Comparison of ENCODE assay signal across 8 cellular contexts in genomic region chr6:89834884-89835792, GRCh38. TPM values are rescaled to one million over a fixed set of nuclear protein-coding genes. Genes with fewer than 3 reads are reported as not detected.
A peak's percentile ranks its signal among the peaks of the same experiment; 100 is the strongest.
DNase-seq lines count a peak whose midpoint lies in the region; ATAC-seq lines count a peak whose summit lies in the region.

No MANE protein-coding gene starts in this region.

- H3K4me3 ChIP-seq in CD4-positive, alpha-beta memory T cell (ENCODE audit: low read length in 2 of 2) = peak overlapping the region in 1 of 2 donors; percentile 10
- H3K4me3 ChIP-seq in SJCRH30 = no peak overlapping the region

- no peaks in the 10 kb centered on the region for H3K9me3 Mint-ChIP-seq in CD4-positive, alpha-beta memory T cell

- ATAC-seq in GM19455 (IDR thresholded peaks at IDR 0.05; ENCODE audit: unreplicated experiment) (peak; percentile 94), HG03342 (IDR thresholded peaks at IDR 0.05; ENCODE audit: unreplicated experiment) (peak; percentile 97)

- H3K27me3 ChIP-seq in CD4-positive, alpha-beta memory T cell (ENCODE audit: insufficient read depth, low read length) = no peaks in the 10 kb centered on the region
- no peaks in the 10 kb centered on the region for H3K27me3 ChIP-seq in SJCRH30

- H3K4me1 Mint-ChIP-seq in CD4-positive, alpha-beta memory T cell = peaks cover 41 to 78% (median 62%) of the 10 kb centered on the region in 4 donors

- H3K27ac ChIP-seq in CD4-positive, alpha-beta memory T cell (ENCODE audit: low read depth, low read length) = peak overlapping the region; percentile 44
- H3K27ac ChIP-seq in SJCRH30 = no peak overlapping the region

- peaks cover 61% of the 10 kb centered on the region for H3K4me1 ChIP-seq in CD4-positive, alpha-beta memory T cell (ENCODE audit: insufficient read depth, low read length)
- peaks cover 4% of the 10 kb centered on the region for H3K4me1 ChIP-seq in SJCRH30

- peaks cover 42 to 45% of the 10 kb centered on the region in 2 donors for H3K36me3 Mint-ChIP-seq in CD4-positive, alpha-beta memory T cell

- CTCF ChIA-PET in CD4-positive, alpha-beta memory T cell (lab: Charles Lee; ENCODE audit: partially characterized antibody) = interaction anchor here (2.0 kb wide), 1 partner anchor 15 kb away, joined by 8 read pairs; the partner anchor contains the start of gene MDN1

- H3K4me3 Mint-ChIP-seq in CD4-positive, alpha-beta memory T cell = peak overlapping the region; percentile 77 to 84 (median 82)

- peak; percentile 50 to 60 (median 56) for DNase-seq in CD4-positive, alpha-beta memory T cell
- DNase-seq in activated effector memory CD4-positive, alpha-beta T cell treated with anti-CD3 and anti-CD28 coated beads, Interleukin-2, amount 50 U/mL, for 16 hours = peak; percentile 73
- DNase-seq in NCI-H146 (lab: John Stamatoyannopoulos, UW) (no peak), NCI-H1417 (lab: John Stamatoyannopoulos, UW) (no peak), SJCRH30 (no peak), HT-29 (ENCODE audit: low spot score) (no peak)

- peak overlapping the region; percentile 89 to 96 (median 91) for H3K27ac Mint-ChIP-seq in CD4-positive, alpha-beta memory T cell

- POLR2A ChIA-PET in CD4-positive, alpha-beta memory T cell (lab: Charles Lee; ENCODE audit: partially characterized antibody) = interaction anchor here (1.6 to 3.6 kb wide), 2 partner anchors 16 kb away, joined by 3 to 43 read pairs; partner anchors contain the start of gene MDN1

- H3K36me3 ChIP-seq in CD4-positive, alpha-beta memory T cell (ENCODE audit: insufficient read depth, low read length) = peaks cover 3% of the 10 kb centered on the region
- peaks cover 40% of the 10 kb centered on the region for H3K36me3 ChIP-seq in SJCRH30

- no peaks in the 10 kb centered on the region for H3K27me3 Mint-ChIP-seq in CD4-positive, alpha-beta memory T cell

- H3K9me3 ChIP-seq in CD4-positive, alpha-beta memory T cell (ENCODE audit: control insufficient read depth in 1 of 2, low read length in 2 of 2) = no peaks in the 10 kb centered on the region
- no peaks in the 10 kb centered on the region for H3K9me3 ChIP-seq in SJCRH30 (replicated peaks)

- intact Hi-C loops in CD4-positive, alpha-beta memory T cell (cut with micrococcal nuclease) = loop anchor here (1.0 kb wide), 1 partner anchor 16 kb away; the partner anchor contains the start of gene MDN1

RNA-seq across cellular contexts. Expression of gene CASP8AP2, which starts 5.5 kb away (rescaled TPM):
- total RNA-seq in CD4-positive, alpha-beta memory T cell = 10 to 100 TPM; 59.4 to 61.7 TPM
- polyA plus RNA-seq in CD4-positive, alpha-beta memory T cell = 10 to 100 TPM; 33.9 to 60.7 TPM
- 27.6 and 34.0 TPM in 2 replicates for total RNA-seq in SJCRH30 (2014; rRNA removed; shearing (Covaris generic))
- 6.2 and 6.3 TPM in 2 replicates for total RNA-seq in HT-29 (2014; rRNA removed; shearing (Covaris generic))

RNA-seq across cellular contexts. Expression of gene MDN1, which starts 15.5 kb away (rescaled TPM):
- 10 to 100 TPM; 62.0 to 72.2 TPM for total RNA-seq in CD4-positive, alpha-beta memory T cell
- 10 to 100 TPM in 1 of 2 donors, 1 to 10 TPM in 1; 4.1 to 10.1 TPM for polyA plus RNA-seq in CD4-positive, alpha-beta memory T cell
- 44.8 and 48.6 TPM in 2 replicates for total RNA-seq in SJCRH30 (2014; rRNA removed; shearing (Covaris generic))
- 26.3 and 30.1 TPM in 2 replicates for total RNA-seq in HT-29 (2014; rRNA removed; shearing (Covaris generic))

RNA-seq across cellular contexts. Expression of gene GJA10, which starts 59.1 kb away (rescaled TPM):
- not detected for total RNA-seq in CD4-positive, alpha-beta memory T cell
- not detected for polyA plus RNA-seq in CD4-positive, alpha-beta memory T cell
- total RNA-seq in SJCRH30 (2014; rRNA removed; shearing (Covaris generic)) = not detected in 2 replicates
- not detected in 2 replicates for total RNA-seq in HT-29 (2014; rRNA removed; shearing (Covaris generic))

Comparison
In these comparisons a context has a peak if more than half of its experiments do, and no peak if none do; other contexts are left out.
1. DNase-seq: peak in CD4-positive, alpha-beta memory T cell (5 of 5) and activated effector memory CD4-positive, alpha-beta T cell treated with anti-CD3 and anti-CD28 coated beads, Interleukin-2, amount 50 U/mL, for 16 hours (single experiment); none in NCI-H146 (single experiment), NCI-H1417 (0 of 3), SJCRH30 (0 of 2) and HT-29 (single experiment).